In the genomic region with DNA sequence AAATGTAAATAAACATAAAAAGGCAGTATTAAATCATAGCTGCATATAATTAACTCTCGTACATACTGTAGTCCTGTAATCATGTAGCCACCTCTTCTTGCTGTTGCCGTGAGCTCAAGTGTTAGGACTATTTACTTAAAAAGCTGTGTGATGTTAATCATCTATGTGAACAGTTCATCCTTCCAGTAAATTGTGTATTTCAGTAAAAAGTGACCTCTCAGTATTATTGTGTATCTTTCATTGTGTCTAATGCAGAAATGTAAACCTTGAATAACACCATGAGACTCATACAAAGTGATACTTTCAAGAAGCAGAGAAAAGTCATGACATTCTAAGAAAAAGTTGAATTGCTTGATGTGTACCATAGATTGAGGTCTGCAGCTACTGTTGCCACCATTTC, we compare ENCODE assay signal across 17 cellular contexts. TPM values are rescaled to one million over a fixed set of nuclear protein-coding genes. Genes with fewer than 3 reads are reported as not detected.
DNase-seq lines count a peak whose midpoint lies in the region; ATAC-seq and TF ChIP-seq lines count a peak whose summit lies in the region.
"Had no signal": no experiment of that assay in that cellular context is flagged by ENCODE, and none has a peak within 500 bp of the region (broad histone marks: within the 10 kb centered on the region; RNA-seq: fewer than 3 reads in every experiment).

No MANE protein-coding gene starts in this region.

- POLR2A ChIA-PET in CD8-positive, alpha-beta T cell (lab: Charles Lee) = interaction anchor here (1.7 kb wide), 1 partner anchor 68 kb away, joined by 4 read pairs; no protein-coding TSS in a partner anchor
- POLR2A ChIA-PET in CD8-positive, alpha-beta memory T cell (lab: Charles Lee) = no interaction called here

- CTCF ChIA-PET in CD8-positive, alpha-beta T cell (lab: Charles Lee) = interaction anchor here (1.0 kb wide), 2 partner anchors 32 to 161 kb away, joined by 3 read pairs; no protein-coding TSS in a partner anchor
- CTCF ChIA-PET in CD8-positive, alpha-beta memory T cell (lab: Charles Lee) = interaction anchor here (0.6 to 1.1 kb wide), 2 partner anchors 26 to 119 kb away, joined by 3 read pairs; no protein-coding TSS in a partner anchor

- TF ChIP-seq CTCF in CD8-positive, alpha-beta T cell (IDR thresholded peaks at IDR 0.05) = no peak
- no peak for TF ChIP-seq CTCF in right atrium auricular region (IDR thresholded peaks at IDR 0.05)

- no peak overlapping the region for H3K27ac ChIP-seq in CD8-positive, alpha-beta T cell (ENCODE audit: low read depth, low read length)
- no peak overlapping the region for H3K27ac ChIP-seq in right atrium auricular region
- H3K27ac ChIP-seq in CD8-positive, alpha-beta memory T cell (ENCODE audit: low read depth, low read length) = no peak overlapping the region
- H3K27ac ChIP-seq: HL-60, SJCRH30 had no signal

- peaks cover 17% of the 10 kb centered on the region for H3K9me3 Mint-ChIP-seq in activated T-cell treated with anti-CD3 and anti-CD28 coated beads, Interleukin-2, amount 50 U/mL, for 24 hours
- peaks cover 10% of the 10 kb centered on the region for H3K9me3 Mint-ChIP-seq in CD8-positive, alpha-beta T cell
- H3K9me3 Mint-ChIP-seq in activated naive CD8-positive, alpha-beta T cell treated with anti-CD3 and anti-CD28 coated beads, Interleukin-2, amount 50 U/mL, for 24 hours = peaks cover 35% of the 10 kb centered on the region
- peaks cover 0 to 11% (median 7%) of the 10 kb centered on the region in 5 donors for H3K9me3 Mint-ChIP-seq in CD8-positive, alpha-beta memory T cell

- no peak overlapping the region for H3K4me3 Mint-ChIP-seq in activated T-cell treated with anti-CD3 and anti-CD28 coated beads, Interleukin-2, amount 50 U/mL, for 24 hours
- no peak overlapping the region for H3K4me3 Mint-ChIP-seq in CD8-positive, alpha-beta T cell
- peak overlapping the region; percentile 7 for H3K4me3 Mint-ChIP-seq in activated naive CD8-positive, alpha-beta T cell treated with anti-CD3 and anti-CD28 coated beads, Interleukin-2, amount 50 U/mL, for 24 hours
- H3K4me3 Mint-ChIP-seq in CD8-positive, alpha-beta memory T cell = no peak overlapping the region

- H3K27me3 Mint-ChIP-seq in activated T-cell treated with anti-CD3 and anti-CD28 coated beads, Interleukin-2, amount 50 U/mL, for 24 hours = no peaks in the 10 kb centered on the region
- no peaks in the 10 kb centered on the region for H3K27me3 Mint-ChIP-seq in CD8-positive, alpha-beta T cell (ENCODE audit: low read depth)
- H3K27me3 Mint-ChIP-seq in activated naive CD8-positive, alpha-beta T cell treated with anti-CD3 and anti-CD28 coated beads, Interleukin-2, amount 50 U/mL, for 24 hours = no peaks in the 10 kb centered on the region
- H3K27me3 Mint-ChIP-seq in CD8-positive, alpha-beta memory T cell = no peaks in the 10 kb centered on the region
- H3K27me3 Mint-ChIP-seq: CD4-positive, CD25-positive, alpha-beta regulatory T cell had no signal

- H3K36me3 Mint-ChIP-seq in activated T-cell treated with anti-CD3 and anti-CD28 coated beads, Interleukin-2, amount 50 U/mL, for 24 hours (ENCODE audit: low read depth) = peaks cover 46% of the 10 kb centered on the region
- peaks cover 36% of the 10 kb centered on the region for H3K36me3 Mint-ChIP-seq in CD8-positive, alpha-beta T cell
- peaks cover 39% of the 10 kb centered on the region for H3K36me3 Mint-ChIP-seq in activated naive CD8-positive, alpha-beta T cell treated with anti-CD3 and anti-CD28 coated beads, Interleukin-2, amount 50 U/mL, for 24 hours (ENCODE audit: low read depth)
- peaks cover 11 to 21% (median 14%) of the 10 kb centered on the region in 3 donors for H3K36me3 Mint-ChIP-seq in CD8-positive, alpha-beta memory T cell

- no peak for DNase-seq in activated T-cell treated with anti-CD3 and anti-CD28 coated beads, Interleukin-2, amount 50 U/mL, for 24 hours
- DNase-seq in activated T-cell treated with anti-CD3 and anti-CD28 coated beads for 4 hours (no peak), NCI-H2029 (lab: John Stamatoyannopoulos, UW) (peak; percentile 25), right atrium auricular region (ENCODE audit: low spot score) (no peak), EL (no peak)
- no peak for DNase-seq in CD8-positive, alpha-beta T cell
- DNase-seq in activated naive CD8-positive, alpha-beta T cell treated with anti-CD3 and anti-CD28 coated beads, Interleukin-2, amount 50 U/mL, for 24 hours = no peak
- DNase-seq in CD8-positive, alpha-beta memory T cell = no peak
- DNase-seq: CD4-positive, CD25-positive, alpha-beta regulatory T cell; NCI-H1048; NCI-H446 treated with DMSO at 0.1 percent for 48 hours; NK-92 treated with Interleukin-12 subunit alpha and Interleukin-12 subunit beta, amount 100 ng/mL, for 24 hours; OCI-M1; RPMI8226; SJCRH30 had no signal

- H3K27ac Mint-ChIP-seq in activated T-cell treated with anti-CD3 and anti-CD28 coated beads, Interleukin-2, amount 50 U/mL, for 24 hours = peak overlapping the region; percentile 68
- peak overlapping the region; percentile 49 for H3K27ac Mint-ChIP-seq in CD8-positive, alpha-beta T cell
- no peak overlapping the region for H3K27ac Mint-ChIP-seq in activated naive CD8-positive, alpha-beta T cell treated with anti-CD3 and anti-CD28 coated beads, Interleukin-2, amount 50 U/mL, for 24 hours
- peak overlapping the region in 3 of 8 donors; percentile 2 to 43 (median 11) for H3K27ac Mint-ChIP-seq in CD8-positive, alpha-beta memory T cell

- intact Hi-C loops in CD8-positive, alpha-beta T cell (cut with DNase I, micrococcal nuclease) = loop anchor here in 1 of 2 experiments (5.0 kb wide), 1 partner anchor 33 kb away; no protein-coding TSS in a partner anchor

- no peak for ATAC-seq in CD8-positive, alpha-beta T cell
- no peak for ATAC-seq in activated naive CD8-positive, alpha-beta T cell treated with anti-CD3 and anti-CD28 coated beads, Interleukin-2, amount 50 U/mL, for 24 hours
- ATAC-seq: K562 had no signal

- H3K36me3 ChIP-seq in CD8-positive, alpha-beta T cell (ENCODE audit: insufficient read depth, low read length) = no peaks in the 10 kb centered on the region
- no peaks in the 10 kb centered on the region for H3K36me3 ChIP-seq in right atrium auricular region
- H3K36me3 ChIP-seq in CD8-positive, alpha-beta memory T cell (ENCODE audit: insufficient read depth, low read length) = no peaks in the 10 kb centered on the region
- H3K36me3 ChIP-seq: SJCRH30 had no signal

- peaks cover 16% of the 10 kb centered on the region for H3K4me1 ChIP-seq in CD8-positive, alpha-beta T cell (ENCODE audit: insufficient read depth, low read length)
- H3K4me1 ChIP-seq in right atrium auricular region = peaks cover 0 to 10% of the 10 kb centered on the region in 2 donors
- H3K4me1 ChIP-seq in CD8-positive, alpha-beta memory T cell (ENCODE audit: insufficient read depth, low read length) = peaks cover 16% of the 10 kb centered on the region
- H3K4me1 ChIP-seq: SJCRH30 had no signal

- H3K4me3 ChIP-seq in CD8-positive, alpha-beta T cell (ENCODE audit: low read depth, low read length) = no peak overlapping the region
- H3K4me3 ChIP-seq in right atrium auricular region = no peak overlapping the region
- H3K4me3 ChIP-seq in CD8-positive, alpha-beta memory T cell (ENCODE audit: low read length) = no peak overlapping the region
- H3K4me3 ChIP-seq: K562, SJCRH30 had no signal

- H3K4me1 Mint-ChIP-seq in activated T-cell treated with anti-CD3 and anti-CD28 coated beads, Interleukin-2, amount 50 U/mL, for 24 hours (ENCODE audit: low read depth) = peaks cover 75% of the 10 kb centered on the region
- H3K4me1 Mint-ChIP-seq in CD8-positive, alpha-beta T cell (ENCODE audit: low read depth) = peaks cover 56% of the 10 kb centered on the region
- H3K4me1 Mint-ChIP-seq in activated naive CD8-positive, alpha-beta T cell treated with anti-CD3 and anti-CD28 coated beads, Interleukin-2, amount 50 U/mL, for 24 hours = peaks cover 63% of the 10 kb centered on the region
- H3K4me1 Mint-ChIP-seq in CD8-positive, alpha-beta memory T cell = peaks cover 53 to 78% (median 73%) of the 10 kb centered on the region in 3 donors

- no peaks in the 10 kb centered on the region for H3K27me3 ChIP-seq in CD8-positive, alpha-beta T cell (ENCODE audit: insufficient read depth, low read length)
- H3K27me3 ChIP-seq in right atrium auricular region = no peaks in the 10 kb centered on the region
- no peaks in the 10 kb centered on the region for H3K27me3 ChIP-seq in CD8-positive, alpha-beta memory T cell (ENCODE audit: insufficient read depth, low read length, poor library complexity, severe bottlenecking)
- H3K27me3 ChIP-seq: SJCRH30 had no signal

- peaks cover 6% of the 10 kb centered on the region for H3K9me3 ChIP-seq in CD8-positive, alpha-beta T cell (ENCODE audit: low read length)
- H3K9me3 ChIP-seq in right atrium auricular region = no peaks in the 10 kb centered on the region
- peaks cover 13% of the 10 kb centered on the region for H3K9me3 ChIP-seq in CD8-positive, alpha-beta memory T cell (ENCODE audit: low read length)

RNA-seq across cellular contexts. Expression of a gene that starts 38.0 kb away (rescaled TPM):
- total RNA-seq in CD8-positive, alpha-beta T cell = 100 to 1,000 TPM; 135 to 148 TPM
- 100 to 1,000 TPM; 158 to 377 TPM for total RNA-seq in right atrium auricular region
- total RNA-seq in CD8-positive, alpha-beta memory T cell = 10 to 100 TPM; 39.4 to 50.3 TPM
- 378 TPM for polyA plus RNA-seq in CD8-positive, alpha-beta memory T cell
